Comparison of ENCODE assay signal across 14 cellular contexts in the genomic region with DNA sequence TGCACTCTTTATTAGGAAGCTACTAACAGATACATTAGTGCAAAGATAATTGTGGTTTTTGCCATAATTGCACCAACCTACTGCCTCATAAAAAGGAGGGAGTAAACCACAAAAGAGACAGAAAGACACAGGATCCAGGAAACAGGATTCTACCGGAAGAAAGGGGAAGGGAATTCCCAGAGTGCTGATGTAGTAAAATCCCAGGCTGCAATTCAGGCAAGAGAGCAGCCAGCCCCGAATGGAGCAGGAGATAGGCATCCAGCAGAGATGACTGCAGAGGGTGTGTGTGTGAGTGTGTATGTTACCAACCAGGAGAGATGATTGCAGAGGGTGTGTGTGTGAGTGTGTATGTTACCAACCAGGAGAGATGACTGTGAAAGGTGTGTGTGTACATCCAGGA.
A peak's percentile ranks its signal among the peaks of the same experiment; 100 is the strongest.
DNase-seq lines count a peak whose midpoint lies in the region; ATAC-seq and TF ChIP-seq lines count a peak whose summit lies in the region.
"Had no signal": no experiment of that assay in that cellular context is flagged by ENCODE, and none has a peak within 500 bp of the region (broad histone marks: within the 10 kb centered on the region; RNA-seq: fewer than 3 reads in every experiment).

No MANE protein-coding gene starts in this region.

- H3K4me3 ChIP-seq in PC-3 (ENCODE audit: low read length) (no peak overlapping the region), fibroblast of mammary gland (ENCODE audit: control insufficient read depth, low read depth, low read length) (no peak overlapping the region)
- H3K4me3 ChIP-seq: thoracic aorta had no signal

- H3K79me2 ChIP-seq in PC-3 (ENCODE audit: low read length) = no peaks in the 10 kb centered on the region

- no peak overlapping the region for H3K27ac ChIP-seq in PC-3 (ENCODE audit: low read length)
- H3K27ac ChIP-seq: C4-2B, thoracic aorta had no signal

- H3K9me2 ChIP-seq in PC-3 (replicated peaks; ENCODE audit: low read length) = no peaks in the 10 kb centered on the region

- H3F3A ChIP-seq in PC-3 (ENCODE audit: low read length, unreplicated experiment) = no peaks in the 10 kb centered on the region

- no peak overlapping the region for H2AFZ ChIP-seq in PC-3 (ENCODE audit: low read length)

- peaks cover 21% of the 10 kb centered on the region for H3K27me3 ChIP-seq in PC-3 (ENCODE audit: low read length)

- H3K27me3 Mint-ChIP-seq in nephron (ENCODE audit: low read depth) = peaks cover 6% of the 10 kb centered on the region

- no peak overlapping the region for H3K4me2 ChIP-seq in PC-3 (ENCODE audit: low read length)

- H3K27ac Mint-ChIP-seq in nephron = peak overlapping the region in 2 of 3 experiments; percentile 3 to 61

- no peaks in the 10 kb centered on the region for H3K36me3 ChIP-seq in PC-3 (ENCODE audit: low read depth, low read length)
- H3K36me3 ChIP-seq: thoracic aorta had no signal

- peaks cover 15% of the 10 kb centered on the region for H3K4me1 Mint-ChIP-seq in nephron

- no peak for TF ChIP-seq CTCF in PC-3 (conservative IDR thresholded peaks at IDR 0.05; ENCODE audit: low read depth, low read length)
- TF ChIP-seq CTCF in fibroblast of mammary gland (conservative IDR thresholded peaks at IDR 0.05; ENCODE audit: control insufficient read depth, insufficient read depth, low read depth, low read length) = no peak
- no peak for TF ChIP-seq CTCF in nephron (IDR thresholded peaks at IDR 0.05; ENCODE audit: unreplicated experiment in 3 of 3)

- H3K9ac ChIP-seq in PC-3 (ENCODE audit: low read length) = no peak overlapping the region

- H3K4me3 Mint-ChIP-seq in nephron = peak overlapping the region in 2 of 3 experiments; percentile 4 to 14

- no peaks in the 10 kb centered on the region for H3K36me3 Mint-ChIP-seq in nephron (ENCODE audit: low read depth)

- DNase-seq in EL (peak; percentile 5), PC-3 (peak; percentile 6), fibroblast of mammary gland (ENCODE audit: low read depth) (peak; percentile 16), GM19240 (ENCODE audit: insufficient read length, low spot score) (no peak), erythroblast (lab: John Stamatoyannopoulos, UW) (no peak), DMS 273 (lab: John Stamatoyannopoulos, UW; ENCODE audit: unreplicated experiment) (no peak), SHP77 treated with DMSO at 0.1 percent for 48 hours (lab: John Stamatoyannopoulos, UW) (no peak)
- DNase-seq: activated gamma-delta T cell treated with Interleukin-2 at 50 U/mL for 16 hours; left cardiac atrium; NCI-H2171; stimulated activated CD4-positive, alpha-beta T cell treated with anti-CD3 and anti-CD28 coated beads, Interleukin-2, amount 100 ng/mL, for 24 hours had no signal

- POLR2A ChIA-PET in PC-3 (lab: Charles Lee; ENCODE audit: unreplicated experiment) = no interaction called here

- H3K9me3 ChIP-seq in PC-3 (ENCODE audit: low read length) = no peaks in the 10 kb centered on the region
- H3K9me3 ChIP-seq: thoracic aorta had no signal

- H3K4me1 ChIP-seq in PC-3 (ENCODE audit: insufficient read depth, low read length) = no peaks in the 10 kb centered on the region

- CTCF ChIA-PET in PC-3 (lab: Charles Lee) = no interaction called here

- intact Hi-C loops in PC-3 (cut with micrococcal nuclease) = no loop called here

- no peaks in the 10 kb centered on the region for H4K20me1 ChIP-seq in PC-3 (ENCODE audit: low read length)

- BruUV-seq in PC-3 (replicated peaks; lab: Mats Ljungman, UMichigan) = no TSS peak

- no peak for ATAC-seq in PC-3
- ATAC-seq: left cardiac atrium had no signal

- H3K9me3 Mint-ChIP-seq in nephron = peaks cover 3% of the 10 kb centered on the region

- TF ChIP-seq POLR2A in erythroblast (IDR thresholded peaks at IDR 0.05; ENCODE audit: low read length) = no peak

Comparison
In these comparisons a context has a peak if more than half of its experiments do, and no peak if none do; other contexts are left out.
1. DNase-seq: peak in EL (single experiment), PC-3 (single experiment) and fibroblast of mammary gland (single experiment); none in GM19240 (single experiment), erythroblast (0 of 2), DMS 273 (single experiment) and SHP77 treated with DMSO at 0.1 percent for 48 hours (single experiment).